ENCODE assay signal across 5 cellular contexts in the genomic region with DNA sequence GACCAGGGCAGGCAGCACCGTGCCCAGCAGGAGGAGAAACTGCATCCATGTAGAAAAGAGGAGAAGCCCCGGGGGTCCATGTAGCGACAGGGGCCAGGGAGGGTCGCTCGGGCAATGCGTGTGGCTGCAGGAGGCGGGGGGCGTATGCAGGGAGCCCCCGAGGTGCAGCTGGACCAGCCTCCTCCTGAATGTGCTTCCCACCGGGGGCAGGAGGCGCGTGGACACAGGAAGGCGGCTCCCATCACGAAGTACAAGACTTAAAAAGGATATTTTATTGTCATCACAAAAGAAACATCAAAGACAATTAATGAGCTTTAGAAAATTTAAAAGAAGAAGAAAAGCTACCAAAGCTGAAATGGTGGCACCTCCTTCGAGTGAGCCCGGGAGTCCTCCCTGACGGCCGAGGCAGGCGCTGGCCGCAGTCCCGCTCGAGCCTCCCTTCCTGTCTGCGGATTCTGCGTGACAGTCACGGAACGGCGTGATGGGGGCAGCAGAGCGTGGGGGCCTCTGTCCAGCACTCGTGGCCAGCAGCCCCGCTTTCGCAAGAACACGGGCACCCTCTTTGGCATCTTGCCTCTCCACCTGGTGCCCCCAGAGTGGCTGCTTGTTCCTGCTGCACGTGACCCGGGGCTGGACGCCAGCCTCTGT.
DNase-seq lines count a peak whose midpoint lies in the region; ATAC-seq and TF ChIP-seq lines count a peak whose summit lies in the region.
"Not testable (repeated sequence)": the region's sequence is repeated elsewhere in the genome, so short reads cannot be mapped to it uniquely, and the experiment has no call there.

No MANE protein-coding gene starts in this region.

- TF ChIP-seq EP300 in sigmoid colon (IDR thresholded peaks at IDR 0.05): not testable (repeated sequence)

- peak; percentile 13 for DNase-seq in activated effector memory CD4-positive, alpha-beta T cell treated with anti-CD3 and anti-CD28 coated beads, Interleukin-2, amount 50 U/mL, for 16 hours
- DNase-seq in activated naive CD8-positive, alpha-beta T cell treated with anti-CD3 and anti-CD28 coated beads, Interleukin-2, amount 10 ng/mL, durations not matched to agents 7 days and 5 days: peak; percentile 25
- DNase-seq in mesenteric fat pad (ENCODE audit: low spot score): peak; percentile 82
- DNase-seq in sigmoid colon: peak; percentile 28
- DNase-seq in upper lobe of right lung: peak; percentile 25

- H3K36me3 ChIP-seq in sigmoid colon, upper lobe of right lung: not testable (repeated sequence)

- H3K27ac ChIP-seq in sigmoid colon, upper lobe of right lung: not testable (repeated sequence)

- TF ChIP-seq CTCF in sigmoid colon (IDR thresholded peaks at IDR 0.05); upper lobe of right lung (IDR thresholded peaks at IDR 0.05): not testable (repeated sequence)

- POLR2A ChIA-PET in activated naive CD8-positive, alpha-beta T cell treated with anti-CD3 and anti-CD28 coated beads, Interleukin-2, amount 10 ng/mL, durations not matched to agents 7 days and 5 days (lab: Charles Lee): not testable (repeated sequence)

- not testable (repeated sequence) for H3K27ac Mint-ChIP-seq in activated naive CD8-positive, alpha-beta T cell treated with anti-CD3 and anti-CD28 coated beads, Interleukin-2, amount 10 ng/mL, durations not matched to agents 7 days and 5 days

- H3K27me3 Mint-ChIP-seq in activated naive CD8-positive, alpha-beta T cell treated with anti-CD3 and anti-CD28 coated beads, Interleukin-2, amount 10 ng/mL, durations not matched to agents 7 days and 5 days: not testable (repeated sequence)

- not testable (repeated sequence) for H3K9me3 ChIP-seq in sigmoid colon, upper lobe of right lung

- H3K4me3 Mint-ChIP-seq in activated naive CD8-positive, alpha-beta T cell treated with anti-CD3 and anti-CD28 coated beads, Interleukin-2, amount 10 ng/mL, durations not matched to agents 7 days and 5 days: not testable (repeated sequence)

- not testable (repeated sequence) for H3K9me3 Mint-ChIP-seq in activated naive CD8-positive, alpha-beta T cell treated with anti-CD3 and anti-CD28 coated beads, Interleukin-2, amount 10 ng/mL, durations not matched to agents 7 days and 5 days

- H3K4me1 Mint-ChIP-seq in activated naive CD8-positive, alpha-beta T cell treated with anti-CD3 and anti-CD28 coated beads, Interleukin-2, amount 10 ng/mL, durations not matched to agents 7 days and 5 days: not testable (repeated sequence)

- not testable (repeated sequence) for ATAC-seq in activated naive CD8-positive, alpha-beta T cell treated with anti-CD3 and anti-CD28 coated beads, Interleukin-2, amount 10 ng/mL, durations not matched to agents 7 days and 5 days (ENCODE audit: low read depth); upper lobe of right lung

- not testable (repeated sequence) for H3K36me3 Mint-ChIP-seq in activated naive CD8-positive, alpha-beta T cell treated with anti-CD3 and anti-CD28 coated beads, Interleukin-2, amount 10 ng/mL, durations not matched to agents 7 days and 5 days

- intact Hi-C loops in sigmoid colon (cut with DNase I): loop anchor here (5.0 kb wide), 1 partner anchor 147 kb away; no protein-coding TSS in a partner anchor
- intact Hi-C loops in upper lobe of right lung (cut with DNase I): not testable (repeated sequence)

- H3K4me1 ChIP-seq in sigmoid colon, upper lobe of right lung: not testable (repeated sequence)

- WGBS in sigmoid colon, 2 donors: 83 to 89% methylated on average over 29 to 30 of the region's 35 CpGs

- H3K27me3 ChIP-seq in sigmoid colon, upper lobe of right lung: not testable (repeated sequence)

- TF ChIP-seq POLR2A in sigmoid colon (IDR thresholded peaks at IDR 0.05): not testable (repeated sequence)

- not testable (repeated sequence) for H3K4me3 ChIP-seq in sigmoid colon, upper lobe of right lung

Comparison
In these comparisons a context has a peak if more than half of its experiments do, and no peak if none do; other contexts are left out.
1. DNase-seq: peak in every context shown above with its lines; median percentile 82 in mesenteric fat pad; 28 in sigmoid colon; 25 in activated naive CD8-positive, alpha-beta T cell treated with anti-CD3 and anti-CD28 coated beads, Interleukin-2, amount 10 ng/mL, durations not matched to agents 7 days and 5 days; 25 in upper lobe of right lung; 13 in activated effector memory CD4-positive, alpha-beta T cell treated with anti-CD3 and anti-CD28 coated beads, Interleukin-2, amount 50 U/mL, for 16 hours.